Comparison of ENCODE assay signal across 8 cellular contexts in genomic region chr5:14581333-14581890, GRCh38. TPM values are rescaled to one million over a fixed set of nuclear protein-coding genes. Genes with fewer than 3 reads are reported as not detected.
A peak's percentile ranks its signal among the peaks of the same experiment; 100 is the strongest.
DNase-seq lines count a peak whose midpoint lies in the region; ATAC-seq and TF ChIP-seq lines count a peak whose summit lies in the region.

TSS of gene OTULINL (plus strand) at chr5:14581792. CDS start at chr5:14581895, 103 bp downstream.

- intact Hi-C loops in CD8-positive, alpha-beta T cell (cut with DNase I, micrococcal nuclease), result loop anchor here (1.0 to 10.0 kb wide), 12 partner anchors 14 to 1883 kb away; partner anchors contain the start of genes ANKH (in 2 of the 2), OTULIN (in 2 of the 2), TRIO (in 2 of the 2) and ZNF622 (in 1 of the 2)

- H3K9ac ChIP-seq in endocrine pancreas (ENCODE audit: control insufficient read depth, insufficient read depth, low read length), result peak within 1 kb of the TSS; percentile 90

- ATAC-seq in CD8-positive, alpha-beta T cell, result peak; percentile 88
- ATAC-seq in GM19468 (IDR thresholded peaks at IDR 0.05; ENCODE audit: extremely low read depth, unreplicated experiment), result peak; percentile 94

- peaks cover 43% of the 10 kb centered on the region for H3K4me1 Mint-ChIP-seq in CD8-positive, alpha-beta T cell (ENCODE audit: low read depth)

- DNase-seq in CD8-positive, alpha-beta T cell, result peak; percentile 76 to 94 (median 89)
- DNase-seq in HK-2 (ENCODE audit: unreplicated experiment) (peak; percentile 85), NOMO-1 treated with dmso at 0.1 percent for 144 hours (lab: John Stamatoyannopoulos, UW; ENCODE audit: unreplicated experiment) (peak; percentile 90), midbrain (lab: John Stamatoyannopoulos, UW) (peak; percentile 76)
- peak; percentile 69 to 82 (median 74) for DNase-seq in activated CD8-positive, alpha-beta memory T cell treated with anti-CD3 and anti-CD28 coated beads for 48 hours (ENCODE audit: low read depth in 2 of 3, low spot score in 2 of 3)
- peak; percentile 73 to 86 for DNase-seq in stimulated activated CD8-positive, alpha-beta memory T cell treated with anti-CD3 and anti-CD28 coated beads, Interleukin-2, amount 100 ng/mL, for 1 hour (ENCODE audit: low read depth in 2 of 2)

- CTCF ChIA-PET in CD8-positive, alpha-beta T cell (lab: Charles Lee), result interaction anchor here (0.6 to 3.3 kb wide), 15 partner anchors 12 to 215 kb away, joined by 3 to 30 read pairs (median 4); no protein-coding TSS in a partner anchor

- H3K27me3 Mint-ChIP-seq in CD8-positive, alpha-beta T cell (ENCODE audit: low read depth), result no peaks in the 10 kb centered on the region

- no peaks in the 10 kb centered on the region for H3K9me3 Mint-ChIP-seq in CD8-positive, alpha-beta T cell

- H3K4me1 ChIP-seq in CD8-positive, alpha-beta T cell (ENCODE audit: insufficient read depth, low read length), result peaks cover 37% of the 10 kb centered on the region
- peaks cover 21% of the 10 kb centered on the region for H3K4me1 ChIP-seq in endocrine pancreas (ENCODE audit: control insufficient read depth, insufficient read depth, low read length)

- POLR2A ChIA-PET in CD8-positive, alpha-beta T cell (lab: Charles Lee), result interaction anchor here (0.6 to 3.8 kb wide), 5 partner anchors 12 to 168 kb away, joined by 3 to 64 read pairs (median 3); no protein-coding TSS in a partner anchor

- H3K4me3 ChIP-seq in CD8-positive, alpha-beta T cell (ENCODE audit: low read depth, low read length), result peak within 1 kb of the TSS; percentile 82
- peak within 1 kb of the TSS; percentile 66 for H3K4me3 ChIP-seq in endocrine pancreas (ENCODE audit: control insufficient read depth, insufficient read depth, low read length)

- peak within 1 kb of the TSS; percentile 88 for H3K4me3 Mint-ChIP-seq in CD8-positive, alpha-beta T cell

- peak within 1 kb of the TSS; percentile 94 for H3K27ac Mint-ChIP-seq in CD8-positive, alpha-beta T cell

- H3K36me3 Mint-ChIP-seq in CD8-positive, alpha-beta T cell, result peaks cover 4% of the 10 kb centered on the region

- peak within 1 kb of the TSS; percentile 82 for H3K27ac ChIP-seq in CD8-positive, alpha-beta T cell (ENCODE audit: low read depth, low read length)

- H3K9me3 ChIP-seq in CD8-positive, alpha-beta T cell (ENCODE audit: low read length), result no peaks in the 10 kb centered on the region
- no peaks in the 10 kb centered on the region for H3K9me3 ChIP-seq in endocrine pancreas (ENCODE audit: control insufficient read depth, low read length)

- no peaks in the 10 kb centered on the region for H3K36me3 ChIP-seq in CD8-positive, alpha-beta T cell (ENCODE audit: insufficient read depth, low read length)
- H3K36me3 ChIP-seq in endocrine pancreas (ENCODE audit: control insufficient read depth, insufficient read depth, low read length), result no peaks in the 10 kb centered on the region

- no peaks in the 10 kb centered on the region for H3K27me3 ChIP-seq in CD8-positive, alpha-beta T cell (ENCODE audit: insufficient read depth, low read length)
- no peaks in the 10 kb centered on the region for H3K27me3 ChIP-seq in endocrine pancreas (ENCODE audit: control insufficient read depth, insufficient read depth, low read length)

- TF ChIP-seq CTCF in CD8-positive, alpha-beta T cell (IDR thresholded peaks at IDR 0.05), result no peak

RNA-seq across cellular contexts. Expression of gene OTULINL, which starts in this region (rescaled TPM):
- total RNA-seq in CD8-positive, alpha-beta T cell, result 10 to 100 TPM; 91.8 to 93.1 TPM

Comparison
In these comparisons a context has a peak if more than half of its experiments do, and no peak if none do; other contexts are left out.
1. Peak in every context shown above with its lines: DNase-seq, ATAC-seq, H3K4me3 ChIP-seq and H3K27ac ChIP-seq.